Comparison of ENCODE assay signal across 21 cellular contexts in genomic region chr12:112823582-112824149, GRCh38. TPM values are rescaled to one million over a fixed set of nuclear protein-coding genes. Genes with fewer than 3 reads are reported as not detected.
DNase-seq lines count a peak whose midpoint lies in the region; ATAC-seq, FAIRE-seq and TF ChIP-seq lines count a peak whose summit lies in the region.
"Had no signal": no experiment of that assay in that cellular context is flagged by ENCODE, and none has a peak within 500 bp of the region (broad histone marks: within the 10 kb centered on the region; RNA-seq: fewer than 3 reads in every experiment).

No MANE protein-coding gene starts in this region.

- H3K27me3 Mint-ChIP-seq in progenitor cell of endocrine pancreas, result peaks cover 59% of the 10 kb centered on the region

- no peaks in the 10 kb centered on the region for H3F3A ChIP-seq in DOHH2 (ENCODE audit: control insufficient read depth, insufficient read depth)

- H3K9me2 ChIP-seq in DOHH2 (replicated peaks; ENCODE audit: control insufficient read depth, low read length), result no peaks in the 10 kb centered on the region

- in situ Hi-C loops in K562 (cut with MboI), result no loop called here

- H3K27ac Mint-ChIP-seq in progenitor cell of endocrine pancreas, result no peak overlapping the region
- H3K27ac Mint-ChIP-seq: IgD-negative memory B cell had no signal

- peak; percentile 4 for DNase-seq in LHCN-M2 (ENCODE audit: low read depth)
- DNase-seq in K562 (ENCODE audit: extremely low read depth in 1 of 4, low spot score in 3 of 4), result peak in 1 of 4 experiments; percentile 12
- no peak for DNase-seq in progenitor cell of endocrine pancreas (ENCODE audit: low spot score, unreplicated experiment)
- DNase-seq in activated CD4-positive, alpha-beta T cell treated with anti-CD3 and anti-CD28 coated beads for 1 hour, result no peak
- no peak for DNase-seq in right atrium auricular region (ENCODE audit: low spot score)
- DNase-seq in posterior vena cava (ENCODE audit: low spot score), result no peak
- DNase-seq: activated CD4-positive, alpha-beta T cell treated with anti-CD3 and anti-CD28 coated beads, Interleukin-2, amount 50 U/mL, for 1 hour; activated naive CD4-positive, alpha-beta T cell; GOT3; heart right ventricle; NCI-H1105 treated with DMSO at 0.1 percent for 48 hours; pancreas; stimulated activated CD4-positive, alpha-beta T cell treated with anti-CD3 and anti-CD28 coated beads, Interleukin-4, amount 100 ng/mL, for 24 hours; SW 1271 had no signal

- H4K20me1 ChIP-seq in DOHH2 (ENCODE audit: control insufficient read depth, insufficient read depth, low read depth, low read length) (no peaks in the 10 kb centered on the region), K562 (replicated peaks; ENCODE audit: control insufficient read depth, insufficient read depth, low read length) (0 out of 2 replicates have a peak, but pooled peaks cover 2% of the 10 kb centered on the region)

- H3K79me2 ChIP-seq in DOHH2 (ENCODE audit: control insufficient read depth, low read length), result no peaks in the 10 kb centered on the region
- no peaks in the 10 kb centered on the region for H3K79me2 ChIP-seq in K562 (ENCODE audit: control insufficient read depth, insufficient read depth, low read length)

- WGBS in K562 (ENCODE audit: insufficient coverage, low coverage, missing lambda C conversion rate), result 2% methylated on average over 3 of the region's 3 CpGs

- H3K4me1 ChIP-seq in DOHH2 (ENCODE audit: control insufficient read depth, low read length) (no peaks in the 10 kb centered on the region), K562 (replicated peaks in 1 of 2; ENCODE audit: control insufficient read depth in 2 of 2, insufficient read depth in 2 of 2, low read length in 2 of 2) (no peaks in the 10 kb centered on the region; a peak in 1 of 5 replicates), right atrium auricular region (no peaks in the 10 kb centered on the region)
- H3K4me1 ChIP-seq: heart right ventricle, pancreas had no signal

- CTCF ChIA-PET in K562 (lab: Yijun Ruan, JAX; ENCODE audit: low intra/inter-chr PET ratio), result no interaction called here

- ATAC-seq in K562, result peak; percentile 70; the same call in 2 of the 3 replicates
- ATAC-seq: heart right ventricle, pancreas had no signal

- FAIRE-seq in K562 (lab: Jason Lieb, UNC), result no peak
- FAIRE-seq: islet of Langerhans, pancreas had no signal

- H3K36me3 Mint-ChIP-seq in progenitor cell of endocrine pancreas (ENCODE audit: insufficient read depth), result no peaks in the 10 kb centered on the region

- no peak overlapping the region for H2AFZ ChIP-seq in K562 (ENCODE audit: low read depth, low read length)

- H3K27ac ChIP-seq in DOHH2 (ENCODE audit: low read depth, low read length) (no peak overlapping the region), K562 (ENCODE audit: extremely low read depth, low read depth, low read length) (no peak overlapping the region), right atrium auricular region (no peak overlapping the region)
- H3K27ac ChIP-seq: heart right ventricle, pancreas, skin epidermis had no signal

- TF ChIP-seq RAD21 in K562 (CRISPR knock-in tag; conservative IDR thresholded peaks at IDR 0.05 in 1 of 2, IDR thresholded peaks at IDR 0.05 in 1 of 2), result no peak

- peaks cover 6% of the 10 kb centered on the region; the same call in 1 of the 2 replicates for H3K27me3 ChIP-seq in DOHH2 (ENCODE audit: control insufficient read depth, low read length)
- H3K27me3 ChIP-seq in K562 (ENCODE audit: control insufficient read depth in 2 of 2, insufficient read depth in 2 of 2, low read length in 2 of 2), result peaks cover 0 to 15% of the 10 kb centered on the region in 2 experiments; a peak in 3 of 5 replicates
- no peaks in the 10 kb centered on the region for H3K27me3 ChIP-seq in right atrium auricular region
- H3K27me3 ChIP-seq: pancreas had no signal

- POLR2A ChIA-PET in K562 (lab: Yijun Ruan, JAX), result no interaction called here

- BruUV-seq in K562 (replicated peaks; lab: Mats Ljungman, UMichigan), result no TSS peak

- H3K4me3 Mint-ChIP-seq in progenitor cell of endocrine pancreas (ENCODE audit: low read depth), result no peak overlapping the region
- H3K4me3 Mint-ChIP-seq: IgD-negative memory B cell had no signal

- intact Hi-C loops in K562 (cut with micrococcal nuclease) (no loop called here), posterior vena cava (cut with DNase I) (no loop called here)

- H3K4me1 Mint-ChIP-seq in progenitor cell of endocrine pancreas (ENCODE audit: low read depth), result no peaks in the 10 kb centered on the region
- H3K4me1 Mint-ChIP-seq: IgD-negative memory B cell had no signal

- H3K4me2 ChIP-seq in DOHH2 (ENCODE audit: low read length) (no peak overlapping the region), K562 (ENCODE audit: insufficient read depth, low read length) (no peak overlapping the region)

- H3K4me3 ChIP-seq in DOHH2 (ENCODE audit: low read length) (no peak overlapping the region), K562 (no peak overlapping the region), right atrium auricular region (no peak overlapping the region)
- H3K4me3 ChIP-seq: heart right ventricle, lung, pancreas, skin epidermis had no signal

- H3K9me3 Mint-ChIP-seq in progenitor cell of endocrine pancreas (ENCODE audit: low read depth), result no peaks in the 10 kb centered on the region
- H3K9me3 Mint-ChIP-seq: IgD-negative memory B cell had no signal

- H3K9ac ChIP-seq in K562 (ENCODE audit: insufficient read depth in 1 of 2, low read depth in 2 of 2, low read length in 2 of 2), result no peak overlapping the region

- TF ChIP-seq EP300 in K562 (IDR thresholded peaks at IDR 0.05; ENCODE audit: low read length), result no peak

- no peak for TF ChIP-seq POLR2A in K562 (conservative IDR thresholded peaks at IDR 0.05)

- H3K9me3 ChIP-seq in DOHH2 (ENCODE audit: control insufficient read depth, insufficient read depth, low read length) (no peaks in the 10 kb centered on the region), K562 (replicated peaks; ENCODE audit: control insufficient read depth, insufficient read depth, low read depth, low read length) (no peaks in the 10 kb centered on the region), right atrium auricular region (no peaks in the 10 kb centered on the region)
- H3K9me3 ChIP-seq: heart right ventricle, pancreas had no signal

- peaks cover 2% of the 10 kb centered on the region for H3K9me1 ChIP-seq in K562 (ENCODE audit: control insufficient read depth, insufficient read depth, low read length)

- H3K36me3 ChIP-seq in DOHH2 (ENCODE audit: control insufficient read depth, low read length) (no peaks in the 10 kb centered on the region), K562 (ENCODE audit: control insufficient read depth, insufficient read depth, low read length) (no peaks in the 10 kb centered on the region), right atrium auricular region (no peaks in the 10 kb centered on the region)
- H3K36me3 ChIP-seq: heart right ventricle, pancreas had no signal

- TF ChIP-seq CTCF in DOHH2 (IDR thresholded peaks at IDR 0.05; ENCODE audit: low read depth, low read length, poor library complexity, severe bottlenecking) (peak; percentile 24), K562 (IDR thresholded peaks at IDR 0.05 in 2 of 3, conservative IDR thresholded peaks at IDR 0.05 in 1 of 3; ENCODE audit: insufficient read depth in 2 of 3, low read depth in 1 of 3, low read length in 3 of 3) (peak; percentile 6 to 41 (median 14); a peak in 2 of 6 replicates), progenitor cell of endocrine pancreas (IDR thresholded peaks at IDR 0.05; ENCODE audit: unreplicated experiment) (peak; percentile 22), right atrium auricular region (IDR thresholded peaks at IDR 0.05) (no peak)

TF ChIP-seq in K562, 482 proteins besides CTCF, POLR2A, EP300 and RAD21:
- TF ChIP-seq KLF6 (CRISPR knock-in tag; IDR thresholded peaks at IDR 0.05; ENCODE audit: borderline replicate concordance) (no peak), ETV6 (IDR thresholded peaks at IDR 0.05; ENCODE audit: borderline replicate concordance in 1 of 2, low read depth in 2 of 2, low read length in 1 of 2) (no peak), ETV6 (CRISPR knock-in tag; IDR thresholded peaks at IDR 0.05; ENCODE audit: borderline replicate concordance) (no peak), CTBP1 (IDR thresholded peaks at IDR 0.05; ENCODE audit: borderline replicate concordance) (0 out of 2 replicates have a peak, but pooled peaks have one; percentile 33), RFX5 (IDR thresholded peaks at IDR 0.05; ENCODE audit: low read depth, low read length) (no peak), ATF3 (IDR thresholded peaks at IDR 0.05) (0 out of 2 replicates have a peak, but pooled peaks have one; percentile 24), ATF3 (CRISPR knock-in tag; conservative IDR thresholded peaks at IDR 0.05) (no peak)

RNA-seq across cellular contexts. Expression of gene RPH3A, which starts 32.1 kb away (rescaled TPM):
- total RNA-seq in LHCN-M2 (2014; rRNA removed) (not detected in 2 replicates), K562 (2014; rRNA removed) (not detected in 2 replicates), K562 (2014; rRNA removed; fragmentation: Illumina TruSeq; extraction: Trizol) (not detected in 2 replicates), K562 (2015; rRNA removed; fragmentation: Illumina TruSeq; extraction: Trizol) (not detected in 2 replicates), K562 (2021) (not detected in 2 replicates), progenitor cell of endocrine pancreas (not detected in 2 replicates), right atrium auricular region (not detected), posterior vena cava (under 1 TPM in 1 of 2 donors, not detected in 1; 0.10 TPM)
- not detected for polyA plus RNA-seq in LHCN-M2 (2012)
- total RNA-seq in K562 (2011; cell fraction: chromatin; rRNA removed; ENCODE audit: low replicate concordance), result not detected in 2 replicates
- total RNA-seq in K562 (2011; cell fraction: nucleolus; rRNA removed), result not detected in 2 replicates
- total RNA-seq in K562 (2011; cell fraction: nucleoplasm; rRNA removed), result not detected in 2 replicates
- polyA plus RNA-seq in K562 (2011; rRNA removed) (not detected in 2 replicates), K562 (2014; fragmentation: Illumina TruSeq; extraction: Trizol) (0.04 TPM in 1 of 2 replicates, not detected in the other), K562 (2014; fragmentation: Nextera tagmentation; extraction: Ambion mirVana) (under 1 TPM in 1 of 2 experiments, not detected in 1; 0.07 TPM), K562 (2014; rRNA removed) (not detected in 2 replicates)
- polyA plus RNA-seq in K562 (2011; cell fraction: cytosol; rRNA removed), result not detected in 2 replicates
- polyA plus RNA-seq in K562 (2011; cell fraction: nucleus; rRNA removed), result not detected in 2 replicates
- polyA plus RNA-seq in K562 (2012), result 0.18 TPM in 1 of 2 replicates, not detected in the other
- polyA minus RNA-seq in K562 (2011; rRNA and poly(A)+ RNA removed), result not detected in 2 replicates
- polyA minus RNA-seq in K562 (2011; cell fraction: cytosol; rRNA and poly(A)+ RNA removed), result not detected in 2 replicates
- not detected in 2 replicates for polyA minus RNA-seq in K562 (2011; cell fraction: nucleus; rRNA and poly(A)+ RNA removed)
- total RNA-seq: RPMI7951 had no signal
- polyA plus RNA-seq: BJ, IgD-negative memory B cell had no signal

Comparison
In these comparisons a context has a peak if more than half of its experiments do, and no peak if none do; other contexts are left out.
1. CTCF ChIP-seq: peak in DOHH2 (single experiment), K562 (3 of 3) and progenitor cell of endocrine pancreas (single experiment); none in right atrium auricular region (0 of 2).